In the genomic region with DNA sequence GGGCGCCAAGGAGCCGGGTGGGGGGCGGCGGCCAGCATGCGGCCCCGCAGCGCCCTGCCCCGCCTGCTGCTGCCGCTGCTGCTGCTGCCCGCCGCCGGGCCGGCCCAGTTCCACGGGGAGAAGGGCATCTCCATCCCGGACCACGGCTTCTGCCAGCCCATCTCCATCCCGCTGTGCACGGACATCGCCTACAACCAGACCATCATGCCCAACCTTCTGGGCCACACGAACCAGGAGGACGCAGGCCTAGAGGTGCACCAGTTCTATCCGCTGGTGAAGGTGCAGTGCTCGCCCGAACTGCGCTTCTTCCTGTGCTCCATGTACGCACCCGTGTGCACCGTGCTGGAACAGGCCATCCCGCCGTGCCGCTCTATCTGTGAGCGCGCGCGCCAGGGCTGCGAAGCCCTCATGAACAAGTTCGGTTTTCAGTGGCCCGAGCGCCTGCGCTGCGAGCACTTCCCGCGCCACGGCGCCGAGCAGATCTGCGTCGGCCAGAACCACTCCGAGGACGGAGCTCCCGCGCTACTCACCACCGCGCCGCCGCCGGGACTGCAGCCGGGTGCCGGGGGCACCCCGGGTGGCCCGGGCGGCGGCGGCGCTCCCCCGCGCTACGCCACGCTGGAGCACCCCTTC, we compare ENCODE assay signal across 7 cellular contexts. TPM values are rescaled to one million over a fixed set of nuclear protein-coding genes. Genes with fewer than 3 reads are reported as not detected.
DNase-seq lines count a peak whose midpoint lies in the region; ATAC-seq, FAIRE-seq and TF ChIP-seq lines count a peak whose summit lies in the region.

No MANE protein-coding gene starts in this region.

- H3K9me3 ChIP-seq in left ventricle myocardium inferior (replicated peaks): no peaks in the 10 kb centered on the region
- no peaks in the 10 kb centered on the region for H3K9me3 ChIP-seq in sigmoid colon

- intact Hi-C loops in left ventricle myocardium inferior (cut with micrococcal nuclease): no loop called here
- intact Hi-C loops in sigmoid colon (cut with DNase I): no loop called here

- peak; percentile 39 to 76 for DNase-seq in NCI-H526 (lab: John Stamatoyannopoulos, UW)
- DNase-seq in left ventricle myocardium inferior: peak; percentile 41
- peak; percentile 69 for DNase-seq in sigmoid colon
- no peak for DNase-seq in D721Med (ENCODE audit: insufficient read length, low spot score)
- no peak for DNase-seq in HT-29 (ENCODE audit: low spot score)

- H3K36me3 Mint-ChIP-seq in activated naive CD4-positive, alpha-beta T cell treated with anti-CD3 and anti-CD28 coated beads, Interleukin-2, amount 50 U/mL, for 24 hours: no peaks in the 10 kb centered on the region

- no peak for TF ChIP-seq POLR2A in sigmoid colon (IDR thresholded peaks at IDR 0.05)

- H3K27me3 ChIP-seq in left ventricle myocardium inferior (ENCODE audit: low read depth): peaks cover 22% of the 10 kb centered on the region
- peaks cover 18 to 40% (median 34%) of the 10 kb centered on the region in 3 donors for H3K27me3 ChIP-seq in sigmoid colon

- H3K4me1 Mint-ChIP-seq in activated naive CD4-positive, alpha-beta T cell treated with anti-CD3 and anti-CD28 coated beads, Interleukin-2, amount 50 U/mL, for 24 hours: peaks cover 28% of the 10 kb centered on the region

- no peak for FAIRE-seq in D721Med (lab: Jason Lieb, UNC)

- H3K4me3 ChIP-seq in left ventricle myocardium inferior (peak overlapping the region; percentile 79), sigmoid colon (peak overlapping the region; percentile 49 to 69 (median 57))

- H3K4me1 ChIP-seq in left ventricle myocardium inferior: peaks cover 26% of the 10 kb centered on the region
- peaks cover 0 to 44% (median 20%) of the 10 kb centered on the region in 4 donors for H3K4me1 ChIP-seq in sigmoid colon

- peak overlapping the region; percentile 91 for H3K4me3 Mint-ChIP-seq in activated naive CD4-positive, alpha-beta T cell treated with anti-CD3 and anti-CD28 coated beads, Interleukin-2, amount 50 U/mL, for 24 hours

- peak; percentile 15 for ATAC-seq in GM18907 (IDR thresholded peaks at IDR 0.05; ENCODE audit: unreplicated experiment)

- H3K36me3 ChIP-seq in left ventricle myocardium inferior (no peaks in the 10 kb centered on the region), sigmoid colon (no peaks in the 10 kb centered on the region)

- 1 to 4% methylated on average over 69 of the region's 69 CpGs for WGBS in sigmoid colon, 2 donors

- H3K27me3 Mint-ChIP-seq in activated naive CD4-positive, alpha-beta T cell treated with anti-CD3 and anti-CD28 coated beads, Interleukin-2, amount 50 U/mL, for 24 hours: peaks cover 45% of the 10 kb centered on the region

- no peaks in the 10 kb centered on the region for H3K9me3 Mint-ChIP-seq in activated naive CD4-positive, alpha-beta T cell treated with anti-CD3 and anti-CD28 coated beads, Interleukin-2, amount 50 U/mL, for 24 hours

- peak overlapping the region; percentile 55 for H3K27ac Mint-ChIP-seq in activated naive CD4-positive, alpha-beta T cell treated with anti-CD3 and anti-CD28 coated beads, Interleukin-2, amount 50 U/mL, for 24 hours

- TF ChIP-seq EP300 in sigmoid colon (IDR thresholded peaks at IDR 0.05): no peak

- TF ChIP-seq CTCF in left ventricle myocardium inferior (IDR thresholded peaks at IDR 0.05; ENCODE audit: borderline replicate concordance) (no peak), sigmoid colon (IDR thresholded peaks at IDR 0.05) (no peak), D721Med (IDR thresholded peaks at IDR 0.05; ENCODE audit: insufficient read depth, missing control alignments) (no peak)

- H3K27ac ChIP-seq in left ventricle myocardium inferior (replicated peaks) (peak overlapping the region; percentile 67), sigmoid colon (peak overlapping the region; percentile 61 to 84 (median 80))

RNA-seq across cellular contexts. Expression of a gene that starts 0.5 kb away (rescaled TPM):
- 4.0 TPM for total RNA-seq in left ventricle myocardium inferior
- total RNA-seq in sigmoid colon: 1 to 10 TPM; 2.1 to 2.8 (median 2.5) TPM
- polyA plus RNA-seq in sigmoid colon: 1 to 10 TPM in 2 of 3 donors, under 1 TPM in 1; 0.60 to 1.4 (median 1.2) TPM
- total RNA-seq in HT-29 (2014; rRNA removed; shearing (Covaris generic)): 0.47 and 1.0 TPM in 2 replicates

RNA-seq across cellular contexts. Expression of a gene that starts 54.6 kb away (rescaled TPM):
- total RNA-seq in left ventricle myocardium inferior (16.6 TPM), sigmoid colon (10 to 100 TPM; 27.5 to 43.2 (median 34.3) TPM)
- polyA plus RNA-seq in sigmoid colon: 10 to 100 TPM in 1 of 3 donors, 1 to 10 TPM in 2; 4.8 to 18.3 (median 5.5) TPM
- total RNA-seq in HT-29 (2014; rRNA removed; shearing (Covaris generic)): 13.1 and 13.9 TPM in 2 replicates

Comparison
In these comparisons a context has a peak if more than half of its experiments do, and no peak if none do; other contexts are left out.
1. DNase-seq: peak in NCI-H526 (2 of 2), left ventricle myocardium inferior (single experiment) and sigmoid colon (single experiment); none in D721Med (single experiment) and HT-29 (single experiment).